1 cellular context compared by ENCODE assay signal in genomic region chr10:23438547-23439451, GRCh38.
A peak's percentile ranks its signal among the peaks of the same experiment; 100 is the strongest.
TF ChIP-seq lines count a peak whose summit lies in the region.

A gene with protein sequence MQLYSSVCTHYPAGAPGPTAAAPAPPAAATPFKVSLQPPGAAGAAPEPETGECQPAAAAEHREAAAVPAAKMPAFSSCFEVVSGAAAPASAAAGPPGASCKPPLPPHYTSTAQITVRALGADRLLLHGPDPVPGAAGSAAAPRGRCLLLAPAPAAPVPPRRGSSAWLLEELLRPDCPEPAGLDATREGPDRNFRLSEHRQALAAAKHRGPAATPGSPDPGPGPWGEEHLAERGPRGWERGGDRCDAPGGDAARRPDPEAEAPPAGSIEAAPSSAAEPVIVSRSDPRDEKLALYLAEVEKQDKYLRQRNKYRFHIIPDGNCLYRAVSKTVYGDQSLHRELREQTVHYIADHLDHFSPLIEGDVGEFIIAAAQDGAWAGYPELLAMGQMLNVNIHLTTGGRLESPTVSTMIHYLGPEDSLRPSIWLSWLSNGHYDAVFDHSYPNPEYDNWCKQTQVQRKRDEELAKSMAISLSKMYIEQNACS (plus strand): TSS chr10:23439075. CDS start chr10:23439458, 383 bp downstream.

TF ChIP-seq in HepG2, 621 proteins besides CTCF, POLR2A, EP300 and RAD21 (continued from another document and continues in another):
- TF ChIP-seq, protein P1, sequence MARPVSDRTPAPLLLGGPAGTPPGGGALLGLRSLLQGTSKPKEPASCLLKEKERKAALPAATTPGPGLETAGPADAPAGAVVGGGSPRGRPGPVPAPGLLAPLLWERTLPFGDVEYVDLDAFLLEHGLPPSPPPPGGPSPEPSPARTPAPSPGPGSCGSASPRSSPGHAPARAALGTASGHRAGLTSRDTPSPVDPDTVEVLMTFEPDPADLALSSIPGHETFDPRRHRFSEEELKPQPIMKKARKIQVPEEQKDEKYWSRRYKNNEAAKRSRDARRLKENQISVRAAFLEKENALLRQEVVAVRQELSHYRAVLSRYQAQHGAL (CRISPR knock-in tag; IDR thresholded peaks at IDR 0.05; ENCODE audit: not compliant biosample characterization), result no peak
- TF ChIP-seq ZNF343 (CRISPR knock-in tag; IDR thresholded peaks at IDR 0.05) (no peak), CBX5 (CRISPR knock-in tag; IDR thresholded peaks at IDR 0.05; ENCODE audit: borderline replicate concordance) (no peak), ZNF605 (CRISPR knock-in tag; IDR thresholded peaks at IDR 0.05) (no peak), NPAS2 (CRISPR knock-in tag; IDR thresholded peaks at IDR 0.05; ENCODE audit: borderline replicate concordance) (no peak), ZNF333 (CRISPR knock-in tag; IDR thresholded peaks at IDR 0.05; ENCODE audit: borderline replicate concordance) (no peak), IRF2 (CRISPR knock-in tag; IDR thresholded peaks at IDR 0.05) (peak; percentile 40; the same call in 1 of the 2 replicates), NFYB (CRISPR knock-in tag; IDR thresholded peaks at IDR 0.05) (no peak), HNRNPL (IDR thresholded peaks at IDR 0.05; ENCODE audit: low read depth, low read length) (peak; percentile 79; the same call in 1 of the 2 replicates), CBX2 (IDR thresholded peaks at IDR 0.05; ENCODE audit: low read depth, low read length) (no peak), CBX2 (CRISPR knock-in tag; IDR thresholded peaks at IDR 0.05; ENCODE audit: low read depth) (no peak), ZNF510 (CRISPR knock-in tag; IDR thresholded peaks at IDR 0.05; ENCODE audit: low read depth) (no peak), ZBTB2 (CRISPR knock-in tag; IDR thresholded peaks at IDR 0.05; ENCODE audit: low read depth) (peak; percentile 90; the same call in 1 of the 2 replicates), TBP (CRISPR knock-in tag; IDR thresholded peaks at IDR 0.05) (no peak), ETV5 (CRISPR knock-in tag; IDR thresholded peaks at IDR 0.05; ENCODE audit: borderline replicate concordance) (no peak), ZNF235 (CRISPR knock-in tag; IDR thresholded peaks at IDR 0.05; ENCODE audit: borderline replicate concordance) (no peak), ZNF710 (CRISPR knock-in tag; IDR thresholded peaks at IDR 0.05; ENCODE audit: borderline replicate concordance) (0 out of 2 replicates have a peak, but pooled peaks have one; percentile 14), ZNF761 (CRISPR knock-in tag; conservative IDR thresholded peaks at IDR 0.05) (no peak), ZFP1 (CRISPR knock-in tag; IDR thresholded peaks at IDR 0.05) (no peak), SP140L (CRISPR knock-in tag; IDR thresholded peaks at IDR 0.05; ENCODE audit: borderline replicate concordance) (no peak), ZNF597 (CRISPR knock-in tag; IDR thresholded peaks at IDR 0.05) (no peak), SKIL (CRISPR knock-in tag; IDR thresholded peaks at IDR 0.05; ENCODE audit: borderline replicate concordance) (no peak), ZBTB21 (CRISPR knock-in tag; IDR thresholded peaks at IDR 0.05) (no peak), SUZ12 (IDR thresholded peaks at IDR 0.05; ENCODE audit: low read depth, low read length) (no peak), KIAA2018 (CRISPR knock-in tag; IDR thresholded peaks at IDR 0.05; ENCODE audit: borderline replicate concordance) (no peak), ZNF292 (CRISPR knock-in tag; IDR thresholded peaks at IDR 0.05; ENCODE audit: borderline replicate concordance, low read depth) (no peak), ZSCAN20 (CRISPR knock-in tag; IDR thresholded peaks at IDR 0.05; ENCODE audit: borderline replicate concordance) (peak; percentile 21; the same call in 1 of the 2 replicates)
- TF ChIP-seq, protein P2, sequence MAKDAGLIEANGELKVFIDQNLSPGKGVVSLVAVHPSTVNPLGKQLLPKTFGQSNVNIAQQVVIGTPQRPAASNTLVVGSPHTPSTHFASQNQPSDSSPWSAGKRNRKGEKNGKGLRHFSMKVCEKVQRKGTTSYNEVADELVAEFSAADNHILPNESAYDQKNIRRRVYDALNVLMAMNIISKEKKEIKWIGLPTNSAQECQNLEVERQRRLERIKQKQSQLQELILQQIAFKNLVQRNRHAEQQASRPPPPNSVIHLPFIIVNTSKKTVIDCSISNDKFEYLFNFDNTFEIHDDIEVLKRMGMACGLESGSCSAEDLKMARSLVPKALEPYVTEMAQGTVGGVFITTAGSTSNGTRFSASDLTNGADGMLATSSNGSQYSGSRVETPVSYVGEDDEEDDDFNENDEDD (CRISPR knock-in tag; IDR thresholded peaks at IDR 0.05; ENCODE audit: borderline replicate concordance), result peak; percentile 72; the same call in 1 of the 2 replicates
- TF ChIP-seq, protein P3, sequence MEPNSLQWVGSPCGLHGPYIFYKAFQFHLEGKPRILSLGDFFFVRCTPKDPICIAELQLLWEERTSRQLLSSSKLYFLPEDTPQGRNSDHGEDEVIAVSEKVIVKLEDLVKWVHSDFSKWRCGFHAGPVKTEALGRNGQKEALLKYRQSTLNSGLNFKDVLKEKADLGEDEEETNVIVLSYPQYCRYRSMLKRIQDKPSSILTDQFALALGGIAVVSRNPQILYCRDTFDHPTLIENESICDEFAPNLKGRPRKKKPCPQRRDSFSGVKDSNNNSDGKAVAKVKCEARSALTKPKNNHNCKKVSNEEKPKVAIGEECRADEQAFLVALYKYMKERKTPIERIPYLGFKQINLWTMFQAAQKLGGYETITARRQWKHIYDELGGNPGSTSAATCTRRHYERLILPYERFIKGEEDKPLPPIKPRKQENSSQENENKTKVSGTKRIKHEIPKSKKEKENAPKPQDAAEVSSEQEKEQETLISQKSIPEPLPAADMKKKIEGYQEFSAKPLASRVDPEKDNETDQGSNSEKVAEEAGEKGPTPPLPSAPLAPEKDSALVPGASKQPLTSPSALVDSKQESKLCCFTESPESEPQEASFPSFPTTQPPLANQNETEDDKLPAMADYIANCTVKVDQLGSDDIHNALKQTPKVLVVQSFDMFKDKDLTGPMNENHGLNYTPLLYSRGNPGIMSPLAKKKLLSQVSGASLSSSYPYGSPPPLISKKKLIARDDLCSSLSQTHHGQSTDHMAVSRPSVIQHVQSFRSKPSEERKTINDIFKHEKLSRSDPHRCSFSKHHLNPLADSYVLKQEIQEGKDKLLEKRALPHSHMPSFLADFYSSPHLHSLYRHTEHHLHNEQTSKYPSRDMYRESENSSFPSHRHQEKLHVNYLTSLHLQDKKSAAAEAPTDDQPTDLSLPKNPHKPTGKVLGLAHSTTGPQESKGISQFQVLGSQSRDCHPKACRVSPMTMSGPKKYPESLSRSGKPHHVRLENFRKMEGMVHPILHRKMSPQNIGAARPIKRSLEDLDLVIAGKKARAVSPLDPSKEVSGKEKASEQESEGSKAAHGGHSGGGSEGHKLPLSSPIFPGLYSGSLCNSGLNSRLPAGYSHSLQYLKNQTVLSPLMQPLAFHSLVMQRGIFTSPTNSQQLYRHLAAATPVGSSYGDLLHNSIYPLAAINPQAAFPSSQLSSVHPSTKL (CRISPR knock-in tag; IDR thresholded peaks at IDR 0.05), result peak; percentile 39; the same call in 1 of the 2 replicates
